In genomic region chr3:42749025-42749752, GRCh38 we compare ENCODE assay signal across 1 cellular context.
TF ChIP-seq lines count a peak whose summit lies in the region.

No MANE protein-coding gene starts in this region.

TF ChIP-seq in SK-N-SH treated with all-trans-retinoic acid at 6 μM for 48 hours, 23 proteins besides CTCF, POLR2A, EP300 and RAD21 (continued from another document):
- TF ChIP-seq TSHZ2 (CRISPR knock-in tag; IDR thresholded peaks at IDR 0.05): no peak
